8 cellular contexts compared by ENCODE assay signal in genomic region chr2:86441789-86442641, GRCh38. TPM values are rescaled to one million over a fixed set of nuclear protein-coding genes. Genes with fewer than 3 reads are reported as not detected.
DNase-seq lines count a peak whose midpoint lies in the region; ATAC-seq and TF ChIP-seq lines count a peak whose summit lies in the region.

No MANE protein-coding gene starts in this region.

- no peaks in the 10 kb centered on the region for H3K27me3 ChIP-seq in kidney epithelial cell (ENCODE audit: control insufficient read depth, insufficient read depth, low read length)

- no peak for TF ChIP-seq POLR2A in NB4 (IDR thresholded peaks at IDR 0.05; ENCODE audit: extremely low read depth, insufficient read length)

- H3K4me3 ChIP-seq in NB4 (ENCODE audit: low read depth, low read length), result peak overlapping the region; percentile 75
- peak overlapping the region; percentile 70 for H3K4me3 ChIP-seq in kidney epithelial cell (ENCODE audit: low read depth, low read length)

- DNase-seq in DMS114 treated with DMSO at 0.1 percent for 48 hours (lab: John Stamatoyannopoulos, UW; ENCODE audit: unreplicated experiment) (peak; percentile 27), NB4 (ENCODE audit: low read depth) (peak; percentile 80), cerebellar cortex (ENCODE audit: low spot score) (peak; percentile 51), kidney epithelial cell (ENCODE audit: low read depth) (no peak)
- peak; percentile 47 for DNase-seq in activated CD4-positive, alpha-beta T cell treated with anti-CD3 and anti-CD28 coated beads for 1 hour
- peak; percentile 17 to 45 for DNase-seq in stimulated activated CD4-positive, alpha-beta T cell treated with anti-CD3 and anti-CD28 coated beads, Interleukin-1b, Interleukin-23, amount 100 ng/mL, for 1 hour (ENCODE audit: low read depth in 2 of 2)

- TF ChIP-seq CTCF in NB4 (IDR thresholded peaks at IDR 0.05; ENCODE audit: low read depth, low read length), result no peak
- TF ChIP-seq CTCF in kidney epithelial cell (IDR thresholded peaks at IDR 0.05; ENCODE audit: insufficient read depth, low read length, poor library complexity, severe bottlenecking), result no peak

- ATAC-seq in GM21723 (IDR thresholded peaks at IDR 0.05; ENCODE audit: unreplicated experiment) (peak; percentile 10), HG03521 (IDR thresholded peaks at IDR 0.05; ENCODE audit: unreplicated experiment) (no peak)

- no peaks in the 10 kb centered on the region for H3K36me3 ChIP-seq in kidney epithelial cell (ENCODE audit: control insufficient read depth, insufficient read depth, low read length)

RNA-seq across cellular contexts. Expression of gene KDM3A, which starts 0.8 kb away (rescaled TPM):
- total RNA-seq in kidney epithelial cell, result 20.4 and 21.9 TPM in 2 replicates
